In the genomic region with DNA sequence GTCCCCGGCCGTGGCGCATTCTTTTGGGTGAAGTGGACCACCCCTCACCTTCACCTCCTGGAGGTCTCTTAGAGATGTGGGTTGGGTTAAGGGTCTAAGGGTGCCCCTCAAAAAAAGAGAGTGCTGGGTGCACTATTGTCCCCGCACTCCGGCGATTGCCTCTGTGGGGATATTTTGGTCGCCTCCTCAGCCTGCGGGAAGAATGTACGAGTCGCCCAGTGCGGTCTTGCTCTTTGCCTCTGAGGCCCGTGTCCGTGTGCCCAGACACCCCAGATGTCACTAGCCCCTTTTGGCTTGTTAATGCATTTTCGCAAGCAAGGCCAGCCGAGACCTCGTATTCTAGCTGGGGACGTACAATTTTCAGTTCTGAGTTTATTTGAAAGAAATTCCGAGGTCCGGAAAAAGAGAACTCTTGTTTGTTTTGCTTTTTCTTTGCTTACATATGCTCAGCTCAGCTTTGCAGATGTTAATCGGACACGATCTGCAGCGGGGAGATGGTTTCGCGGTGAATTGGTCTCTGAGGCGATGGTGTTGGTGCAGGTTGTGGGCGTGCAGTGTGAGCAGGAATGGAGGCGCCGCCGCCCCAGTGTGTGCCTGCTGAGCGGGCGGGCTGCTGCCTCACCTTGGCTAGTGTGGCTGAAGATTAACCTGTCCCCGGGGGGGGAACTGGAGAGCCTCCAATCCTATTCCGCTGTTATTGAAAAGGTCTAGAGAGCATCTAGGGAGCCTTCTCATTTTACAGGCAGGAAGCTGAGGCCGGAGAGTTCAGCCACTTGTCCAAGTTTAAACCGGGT, we compare ENCODE assay signal across 9 cellular contexts.
DNase-seq lines count a peak whose midpoint lies in the region; ATAC-seq lines count a peak whose summit lies in the region.
"Had no signal": no experiment of that assay in that cellular context is flagged by ENCODE, and none has a peak within 500 bp of the region (broad histone marks: within the 10 kb centered on the region; RNA-seq: fewer than 3 reads in every experiment).

No MANE protein-coding gene starts in this region.

- peak overlapping the region; percentile 95 for H3K27ac Mint-ChIP-seq in T-helper 1 cell treated with Interleukin-12 subunit alpha and Interleukin-12 subunit beta and Interleukin-4 antibody, amounts not matched to agents 30 μg/mL and 1 μg/mL, for 36 hours

- peak; percentile 28 for DNase-seq in NCI-H1092 treated with DMSO at 0.1 percent for 48 hours (lab: John Stamatoyannopoulos, UW)
- DNase-seq in NCI-H1092 (lab: John Stamatoyannopoulos, UW), result no peak
- peak; percentile 45 for DNase-seq in astrocyte of the hippocampus (ENCODE audit: low read depth, low spot score)
- DNase-seq in stimulated activated CD4-positive, alpha-beta T cell treated with anti-CD3 and anti-CD28 coated beads, Interleukin-15, amount 100 ng/mL, for 1 hour (ENCODE audit: low read depth in 1 of 2, low spot score in 1 of 2), result peak; percentile 37 to 53

- peak overlapping the region; percentile 92 for H3K4me3 Mint-ChIP-seq in T-helper 1 cell treated with Interleukin-12 subunit alpha and Interleukin-12 subunit beta and Interleukin-4 antibody, amounts not matched to agents 30 μg/mL and 1 μg/mL, for 36 hours

- H3K36me3 Mint-ChIP-seq in T-helper 1 cell treated with Interleukin-12 subunit alpha and Interleukin-12 subunit beta and Interleukin-4 antibody, amounts not matched to agents 30 μg/mL and 1 μg/mL, for 36 hours (ENCODE audit: low read depth), result peaks cover 33% of the 10 kb centered on the region

- peaks cover 21% of the 10 kb centered on the region for H3K4me1 ChIP-seq in iPS-20b (ENCODE audit: insufficient read depth, low read length)

- peak overlapping the region; percentile 84 for H3K4me3 ChIP-seq in iPS-20b (ENCODE audit: low read length)

- ATAC-seq in HG03432 (IDR thresholded peaks at IDR 0.05; ENCODE audit: unreplicated experiment) (peak; percentile 36), HG03039 (IDR thresholded peaks at IDR 0.05; ENCODE audit: unreplicated experiment) (no peak)

- peaks cover 12% of the 10 kb centered on the region; the same call in 1 of the 2 replicates for H3K27me3 ChIP-seq in iPS-20b (ENCODE audit: insufficient read depth, low read length)

- H3K36me3 ChIP-seq in iPS-20b (ENCODE audit: insufficient read depth, low read depth, low read length), result peaks cover 32% of the 10 kb centered on the region

- peak overlapping the region; percentile 85 for H3K27ac ChIP-seq in iPS-20b (ENCODE audit: low read length)
- H3K27ac ChIP-seq: 22Rv1 had no signal

- no peaks in the 10 kb centered on the region for H3K9me3 Mint-ChIP-seq in T-helper 1 cell treated with Interleukin-12 subunit alpha and Interleukin-12 subunit beta and Interleukin-4 antibody, amounts not matched to agents 30 μg/mL and 1 μg/mL, for 36 hours

- H3K9ac ChIP-seq in iPS-20b (ENCODE audit: low read depth, low read length), result peak overlapping the region; percentile 82

- no peaks in the 10 kb centered on the region for H3K9me3 ChIP-seq in iPS-20b (ENCODE audit: insufficient read depth, low read depth, low read length)

- H3K27me3 Mint-ChIP-seq in T-helper 1 cell treated with Interleukin-12 subunit alpha and Interleukin-12 subunit beta and Interleukin-4 antibody, amounts not matched to agents 30 μg/mL and 1 μg/mL, for 36 hours (ENCODE audit: low read depth), result no peaks in the 10 kb centered on the region

- H3K4me1 Mint-ChIP-seq in T-helper 1 cell treated with Interleukin-12 subunit alpha and Interleukin-12 subunit beta and Interleukin-4 antibody, amounts not matched to agents 30 μg/mL and 1 μg/mL, for 36 hours (ENCODE audit: low read depth), result peaks cover 41% of the 10 kb centered on the region
